ENCODE assay signal across 8 cellular contexts in the genomic region with DNA sequence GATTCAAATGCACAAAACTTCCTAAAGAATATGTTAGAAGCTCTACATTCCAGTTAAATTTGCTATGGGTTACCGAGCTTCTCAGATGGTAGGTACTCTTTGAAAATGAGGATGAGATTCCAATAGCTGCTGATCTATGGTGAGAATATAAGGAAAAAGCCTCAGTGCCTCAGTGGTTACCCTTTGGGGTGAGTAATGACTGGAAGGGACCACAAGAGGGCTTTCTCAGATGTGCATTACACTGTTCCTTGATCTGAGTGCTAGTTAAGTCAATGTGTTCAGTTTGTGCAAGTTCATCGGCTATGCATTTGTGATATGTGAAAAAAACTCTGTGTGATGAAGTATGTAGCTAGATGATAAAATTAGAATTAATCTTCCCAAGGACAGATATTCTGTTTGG. TPM values are rescaled to one million over a fixed set of nuclear protein-coding genes. Genes with fewer than 3 reads are reported as not detected.
A peak's percentile ranks its signal among the peaks of the same experiment; 100 is the strongest.
DNase-seq lines count a peak whose midpoint lies in the region; ATAC-seq and TF ChIP-seq lines count a peak whose summit lies in the region.

No MANE protein-coding gene starts in this region.

- WGBS in lower leg skin, 2 donors = 51 to 56% methylated on average over 2 of the region's 2 CpGs

- H3K27ac ChIP-seq in SU-DHL-6 (ENCODE audit: low read depth, low read length) = no peak overlapping the region

- peak; percentile 31 for DNase-seq in BE2C
- DNase-seq in HuH-7.5 (ENCODE audit: low spot score) = peak; percentile 33
- peak; percentile 43 for DNase-seq in iPS-NIHi11 (ENCODE audit: low spot score)
- no peak for DNase-seq in cardiac septum (ENCODE audit: low spot score)
- DNase-seq in activated CD4-positive, CD25-positive, alpha-beta regulatory T cell (lab: John Stamatoyannopoulos, UW) = no peak
- no peak for DNase-seq in lower leg skin (ENCODE audit: low spot score in 2 of 2)

- H3K36me3 ChIP-seq in BE2C (no peaks in the 10 kb centered on the region), SU-DHL-6 (ENCODE audit: low read length) (no peaks in the 10 kb centered on the region)

- no peaks in the 10 kb centered on the region for H3F3A ChIP-seq in SU-DHL-6 (ENCODE audit: insufficient read depth)

- TF ChIP-seq CTCF in BE2C (IDR thresholded peaks at IDR 0.05; ENCODE audit: low read depth, low read length) = peak; percentile 80
- peak; percentile 55 for TF ChIP-seq CTCF in SU-DHL-6 (IDR thresholded peaks at IDR 0.05; ENCODE audit: insufficient read depth, low read length, poor library complexity, severe bottlenecking)
- TF ChIP-seq CTCF in lower leg skin (IDR thresholded peaks at IDR 0.05) = no peak

- H3K79me2 ChIP-seq in SU-DHL-6 (ENCODE audit: insufficient read depth, low read length) = no peaks in the 10 kb centered on the region

- no peak overlapping the region for H3K9ac ChIP-seq in SU-DHL-6 (ENCODE audit: low read length)

- intact Hi-C loops in cardiac septum (cut with DNase I) = no loop called here
- intact Hi-C loops in lower leg skin (cut with DNase I; ENCODE audit: low total_unique reads) = no loop called here

- H2AFZ ChIP-seq in SU-DHL-6 (ENCODE audit: low read depth, low read length, severe bottlenecking) = no peak overlapping the region

- ATAC-seq in GM18519 (IDR thresholded peaks at IDR 0.05; ENCODE audit: low FRiP score, unreplicated experiment) = peak; percentile 63

- peaks cover 9% of the 10 kb centered on the region; the same call in 1 of the 2 replicates for H3K4me1 ChIP-seq in BE2C

- H3K4me2 ChIP-seq in SU-DHL-6 (ENCODE audit: low read depth, low read length, poor library complexity, severe bottlenecking) = no peak overlapping the region

- H3K9me2 ChIP-seq in SU-DHL-6 (replicated peaks; ENCODE audit: insufficient read depth, low read length) = no peaks in the 10 kb centered on the region

- no peak overlapping the region for H3K4me3 ChIP-seq in BE2C (ENCODE audit: low read depth, low read length)
- H3K4me3 ChIP-seq in SU-DHL-6 (ENCODE audit: insufficient read depth, low read length, poor library complexity, severe bottlenecking) = no peak overlapping the region
- H3K4me3 ChIP-seq in lower leg skin (ENCODE audit: low read depth, poor library complexity, severe bottlenecking) = no peak overlapping the region

- H3K9me3 ChIP-seq in BE2C (no peaks in the 10 kb centered on the region), SU-DHL-6 (ENCODE audit: insufficient read depth, low read length) (no peaks in the 10 kb centered on the region)

- no peaks in the 10 kb centered on the region for H4K20me1 ChIP-seq in SU-DHL-6 (ENCODE audit: low read depth, low read length)

- H3K27me3 ChIP-seq in BE2C (no peaks in the 10 kb centered on the region), SU-DHL-6 (ENCODE audit: low read length) (no peaks in the 10 kb centered on the region)

- TF ChIP-seq POLR2A in lower leg skin (IDR thresholded peaks at IDR 0.05) = no peak

RNA-seq across cellular contexts. Expression of gene NRCAM, which starts 3.5 kb away (rescaled TPM):
- 134 TPM for polyA plus RNA-seq in BE2C (2012; ENCODE audit: insufficient read depth, insufficient read length, low read depth)
- total RNA-seq in cardiac septum (0.57 TPM), lower leg skin (1 to 10 TPM; 1.1 to 6.1 (median 4.0) TPM)

Comparison
In these comparisons a context has a peak if more than half of its experiments do, and no peak if none do; other contexts are left out.
1. DNase-seq: peak in BE2C (single experiment), HuH-7.5 (single experiment) and iPS-NIHi11 (single experiment); none in cardiac septum (single experiment), activated CD4-positive, CD25-positive, alpha-beta regulatory T cell (0 of 4) and lower leg skin (0 of 2).
2. CTCF ChIP-seq: peak in BE2C (single experiment) and SU-DHL-6 (single experiment); none in lower leg skin (0 of 3).